15 cellular contexts compared by ENCODE assay signal in genomic region chr14:95575820-95576473, GRCh38. TPM values are rescaled to one million over a fixed set of nuclear protein-coding genes. Genes with fewer than 3 reads are reported as not detected.
DNase-seq lines count a peak whose midpoint lies in the region; ATAC-seq, FAIRE-seq and TF ChIP-seq lines count a peak whose summit lies in the region.
"Had no signal": no experiment of that assay in that cellular context is flagged by ENCODE, and none has a peak within 500 bp of the region (broad histone marks: within the 10 kb centered on the region; RNA-seq: fewer than 3 reads in every experiment).

No MANE protein-coding gene starts in this region.

- ATAC-seq in GM12878, result no peak; the same call in 2 of the 3 replicates
- ATAC-seq in GM21786 (IDR thresholded peaks at IDR 0.05; ENCODE audit: unreplicated experiment), result no peak
- ATAC-seq: CD8-positive, alpha-beta T cell had no signal

- no peak overlapping the region for H2BK12ac ChIP-seq in H9 (ENCODE audit: insufficient read length, low read depth, low read length)

- H3K27ac Mint-ChIP-seq in H9 (peak overlapping the region in 1 of 3 experiments; percentile 46; a peak in 3 of 7 replicates), type B pancreatic cell (no peak overlapping the region)
- H3K27ac Mint-ChIP-seq: CD8-positive, alpha-beta T cell had no signal

- no peak overlapping the region for H4K8ac ChIP-seq in H9 (replicated peaks; ENCODE audit: insufficient read length, low read depth, low read length)

- SMC1A ChIA-PET in GM12878 (lab: Charles Lee; ENCODE audit: uncharacterized antibody, unreplicated experiment), result interaction anchor here (0.8 to 1.4 kb wide), 7 partner anchors 9 to 198 kb away, joined by 3 to 5 read pairs (median 3); no protein-coding TSS in a partner anchor

- H2BK120ac ChIP-seq in H9 (ENCODE audit: low read depth, low read length, poor library complexity, severe bottlenecking), result no peak overlapping the region

- H3K23me2 ChIP-seq in H9 (ENCODE audit: insufficient read length, low read depth, low read length, poor library complexity, severe bottlenecking), result no peaks in the 10 kb centered on the region

- H3K36me3 ChIP-seq in GM12878 (ENCODE audit: control insufficient read depth in 2 of 2, insufficient read depth in 2 of 2, low read length in 1 of 2) (no peaks in the 10 kb centered on the region), iPS-20b (ENCODE audit: insufficient read depth, low read depth, low read length) (no peaks in the 10 kb centered on the region), MG63 (no peaks in the 10 kb centered on the region)
- H3K36me3 ChIP-seq: BE2C had no signal

- no peak overlapping the region for H3K4me2 ChIP-seq in H9 (ENCODE audit: insufficient read depth, insufficient read length, low read length)
- peak overlapping the region; percentile 95 for H3K4me2 ChIP-seq in GM12878 (ENCODE audit: control insufficient read depth, insufficient read depth)

- no peak overlapping the region for H3K14ac ChIP-seq in H9 (ENCODE audit: insufficient read depth, low read length)

- H2AFZ ChIP-seq in H9 (ENCODE audit: low read length) (no peak overlapping the region), GM12878 (ENCODE audit: control insufficient read depth, low read depth, low read length) (no peak overlapping the region)

- no peaks in the 10 kb centered on the region for H3K79me1 ChIP-seq in H9 (ENCODE audit: insufficient read depth, low read depth, low read length, poor library complexity, severe bottlenecking)

- no peak overlapping the region for H3K56ac ChIP-seq in H9 (ENCODE audit: insufficient read length, low read depth, low read length)

- H3K27ac ChIP-seq in H9 (ENCODE audit: insufficient read length, low read depth, low read length), result no peak overlapping the region
- H3K27ac ChIP-seq in GM12878 (ENCODE audit: control insufficient read depth, insufficient read depth), result no peak overlapping the region
- no peak overlapping the region for H3K27ac ChIP-seq in iPS-20b (ENCODE audit: low read length)

- no peak overlapping the region for H3K4ac ChIP-seq in H9 (ENCODE audit: low read depth, low read length)

- no peak for TF ChIP-seq RAD21 in GM12878 (IDR thresholded peaks at IDR 0.05; ENCODE audit: insufficient read depth, low read depth, low read length)

- no peak overlapping the region for H3T11ph ChIP-seq in H9 (ENCODE audit: low read length)

- H3K4me3 ChIP-seq in GM12878, result no peak overlapping the region
- peak overlapping the region; percentile 4; the same call in 1 of the 2 replicates for H3K4me3 ChIP-seq in iPS-20b (ENCODE audit: low read length)
- H3K4me3 ChIP-seq in MG63, result no peak overlapping the region

- H2BK15ac ChIP-seq in H9 (ENCODE audit: low read depth, low read length), result no peak overlapping the region

- no CpG with 5 or more reads among the region's 3 CpGs for WGBS in H9 (ENCODE audit: extremely low coverage, insufficient read length, low lambda C conversion rate)
- WGBS in GM12878 (ENCODE audit: insufficient coverage, insufficient replicate concordance, low lambda C conversion rate, missing lambda C conversion rate), result 24% methylated on average over 3 of the region's 3 CpGs

- H4K5ac ChIP-seq in H9 (ENCODE audit: insufficient read length, low read depth, low read length), result no peak overlapping the region

- no peaks in the 10 kb centered on the region for H3K79me2 ChIP-seq in H9 (ENCODE audit: insufficient read depth, low read length)
- H3K79me2 ChIP-seq in GM12878 (ENCODE audit: control insufficient read depth, insufficient read depth, low read length), result no peaks in the 10 kb centered on the region

- H4K20me1 ChIP-seq in H9 (ENCODE audit: control insufficient read depth, insufficient read depth, insufficient read length) (no peaks in the 10 kb centered on the region), GM12878 (ENCODE audit: control insufficient read depth, insufficient read depth) (no peaks in the 10 kb centered on the region)

- POLR2A ChIA-PET in GM12878 (lab: Charles Lee), result interaction anchor here (0.7 kb wide), 1 partner anchor 83 kb away, joined by 3 read pairs; no protein-coding TSS in a partner anchor

- CTCF ChIA-PET in GM12878 (lab: Yijun Ruan, JAX), result interaction anchor here (0.8 to 1.2 kb wide), 3 partner anchors 9 to 140 kb away, joined by 3 to 7 read pairs (median 3); no protein-coding TSS in a partner anchor

- H3K9ac ChIP-seq in H9 (ENCODE audit: extremely low read depth, insufficient read length, low read length), result no peak overlapping the region
- no peak overlapping the region for H3K9ac ChIP-seq in GM12878 (ENCODE audit: control insufficient read depth, insufficient read depth, low read length)
- no peak overlapping the region for H3K9ac ChIP-seq in iPS-20b (ENCODE audit: low read depth, low read length)

- H3K27me3 Mint-ChIP-seq in H9 (ENCODE audit: low read depth), result peaks cover 86% of the 10 kb centered on the region
- peaks cover 13% of the 10 kb centered on the region for H3K27me3 Mint-ChIP-seq in type B pancreatic cell

- H3K18ac ChIP-seq in H9 (ENCODE audit: insufficient read length, low read depth, low read length), result no peak overlapping the region

- TF ChIP-seq POLR2A in GM12878 (IDR thresholded peaks at IDR 0.05; ENCODE audit: low read depth, low read length), result no peak

- H3K27me3 ChIP-seq in H9 (ENCODE audit: insufficient read depth, low read length) (no peaks in the 10 kb centered on the region; the same call in 1 of the 2 replicates), GM12878 (replicated peaks in 1 of 2; ENCODE audit: control insufficient read depth in 2 of 2, insufficient read depth in 2 of 2, low read length in 1 of 2) (no peaks in the 10 kb centered on the region), iPS-20b (ENCODE audit: insufficient read depth, low read length) (peaks cover 15% of the 10 kb centered on the region; the same call in 1 of the 2 replicates), MG63 (no peaks in the 10 kb centered on the region)

- intact Hi-C loops in GM12878 (cut with micrococcal nuclease; ENCODE audit: unreplicated experiment), result no loop called here

- RAD21 ChIA-PET in GM12878 (lab: Charles Lee; ENCODE audit: unreplicated experiment), result interaction anchor here (1.0 to 1.1 kb wide), 2 partner anchors 14 to 108 kb away, joined by 3 read pairs; no protein-coding TSS in a partner anchor

- no peak for TF ChIP-seq EP300 in GM12878 (IDR thresholded peaks at IDR 0.05; ENCODE audit: borderline replicate concordance in 1 of 2, control insufficient read depth in 1 of 2, low read depth in 2 of 2, low read length in 2 of 2)

- in situ Hi-C loops in GM12878 (cut with MboI), result no loop called here

- no peak for FAIRE-seq in GM12878 (lab: Jason Lieb, UNC)
- FAIRE-seq: D721Med had no signal

- no peak overlapping the region for H2BK5ac ChIP-seq in H9 (ENCODE audit: insufficient read length, low read length)

- no peak overlapping the region for H2BK20ac ChIP-seq in H9 (ENCODE audit: low read depth, low read length, poor library complexity, severe bottlenecking)

- peaks cover 32 to 33% of the 10 kb centered on the region in 2 experiments for H3K4me1 Mint-ChIP-seq in H9
- H3K4me1 Mint-ChIP-seq in type B pancreatic cell (ENCODE audit: unreplicated experiment), result no peaks in the 10 kb centered on the region

- H3K23ac ChIP-seq in H9 (ENCODE audit: insufficient read length, low read depth, low read length), result no peak overlapping the region

- no peak for TF ChIP-seq CTCF in H9 (conservative IDR thresholded peaks at IDR 0.05)
- no peak for TF ChIP-seq CTCF in GM12878 (IDR thresholded peaks at IDR 0.05 in 2 of 3, conservative IDR thresholded peaks at IDR 0.05 in 1 of 3; ENCODE audit: control insufficient read depth in 2 of 3, extremely low read depth in 1 of 3, insufficient read depth in 1 of 3, low read depth in 3 of 3, low read length in 3 of 3)
- no peak for TF ChIP-seq CTCF in type B pancreatic cell (conservative IDR thresholded peaks at IDR 0.05)

- H3K9me3 Mint-ChIP-seq in H9 (peaks cover 0 to 2% of the 10 kb centered on the region in 2 experiments; a peak in 2 of 5 replicates), type B pancreatic cell (no peaks in the 10 kb centered on the region)
- H3K9me3 Mint-ChIP-seq: CD8-positive, alpha-beta T cell had no signal

- no peaks in the 10 kb centered on the region for H3K4me1 ChIP-seq in H9 (ENCODE audit: insufficient read depth, low read length)
- peaks cover 27% of the 10 kb centered on the region for H3K4me1 ChIP-seq in GM12878 (ENCODE audit: control insufficient read depth, insufficient read depth, low read length)
- H3K4me1 ChIP-seq in iPS-20b (ENCODE audit: insufficient read depth, low read length), result 0 out of 2 replicates have a peak, but pooled peaks cover 2% of the 10 kb centered on the region
- H3K4me1 ChIP-seq: BE2C had no signal

- H3K36me3 Mint-ChIP-seq in H9 (ENCODE audit: insufficient read depth in 1 of 3, low read depth in 3 of 3) (peaks cover 0 to 3% (median 0%) of the 10 kb centered on the region in 3 experiments; a peak in 1 of 7 replicates), type B pancreatic cell (no peaks in the 10 kb centered on the region)
- H3K36me3 Mint-ChIP-seq: CD8-positive, alpha-beta T cell had no signal

- H3K9me3 ChIP-seq in H9 (ENCODE audit: control insufficient read depth, low read depth, low read length) (no peaks in the 10 kb centered on the region), GM12878 (replicated peaks; ENCODE audit: control insufficient read depth, insufficient read depth, low read length) (no peaks in the 10 kb centered on the region; the same call in 2 of the 3 replicates), iPS-20b (ENCODE audit: insufficient read depth, low read depth, low read length) (no peaks in the 10 kb centered on the region), MG63 (no peaks in the 10 kb centered on the region)
- H3K9me3 ChIP-seq: BE2C had no signal

- peak; percentile 57 for DNase-seq in H9
- no peak for DNase-seq in GM12878 (ENCODE audit: low read depth, low spot score)
- DNase-seq in activated CD8-positive, alpha-beta memory T cell treated with anti-CD3 and anti-CD28 coated beads, Interleukin-2, amount 50 U/mL, for 4 hours, result no peak
- DNase-seq in MG63, result no peak
- no peak for DNase-seq in type B pancreatic cell (ENCODE audit: extremely low spot score, unreplicated experiment)
- DNase-seq: BE2C; CD8-positive, alpha-beta T cell; DND-41; MV-4-11; NCI-H1417 treated with DMSO at 0.1 percent for 48 hours; NCI-H2029 treated with DMSO at 0.1 percent for 48 hours; NCI-H510A treated with DMSO at 0.1 percent for 48 hours had no signal

- H2AK5ac ChIP-seq in H9 (ENCODE audit: insufficient read length, low read length), result no peak overlapping the region

- H3K4me3 Mint-ChIP-seq in H9, result no peak overlapping the region; a peak in 1 of 5 replicates
- H3K4me3 Mint-ChIP-seq in type B pancreatic cell, result no peak overlapping the region
- H3K4me3 Mint-ChIP-seq: CD8-positive, alpha-beta T cell had no signal

- no TSS peak for BruUV-seq in GM12878 (replicated peaks; lab: Mats Ljungman, UMichigan)

- H4K91ac ChIP-seq in H9 (ENCODE audit: insufficient read length, low read depth, low read length), result no peak overlapping the region

RNA-seq across cellular contexts. Expression of gene GLRX5, which starts 41.1 kb away (rescaled TPM):
- total RNA-seq in H9 (2021) (62.2 and 64.0 TPM in 2 replicates), GM12878 (2014; rRNA removed) (60.4 and 66.9 TPM in 2 replicates), GM12878 (2014; rRNA removed; fragmentation: Illumina TruSeq; extraction: Trizol) (57.9 and 58.5 TPM in 2 replicates), GM12878 (2021) (48.2 and 53.8 TPM in 2 replicates), type B pancreatic cell (ENCODE audit: low replicate concordance) (48.8 and 59.4 TPM in 2 replicates)
- total RNA-seq in GM12878 (2013; cell fraction: nucleolus; rRNA removed), result 4.1 and 4.4 TPM in 2 replicates
- polyA plus RNA-seq in GM12878 (2011; ENCODE audit: low read depth), result 38.1 TPM
- polyA plus RNA-seq in GM12878 (2011; rRNA removed) (60.9 and 71.4 TPM in 2 replicates), GM12878 (2014; fragmentation: Illumina TruSeq; extraction: Trizol) (71.2 and 82.5 TPM in 2 replicates), GM12878 (2014; fragmentation: Nextera tagmentation; extraction: Ambion mirVana) (10 to 100 TPM; 13.7 to 28.8 TPM), GM12878 (2014; rRNA removed) (53.0 and 56.8 TPM in 2 replicates), GM12878 (2016; fragmentation: Nextera tagmentation; extraction: Ambion mirVana) (100 to 1,000 TPM in 1 of 2 experiments, 10 to 100 TPM in 1; 12.8 to 139 TPM)
- polyA plus RNA-seq in GM12878 (2011; cell fraction: cytosol; rRNA removed), result 23.4 and 28.6 TPM in 2 replicates
- 11.2 and 13.0 TPM in 2 replicates for polyA plus RNA-seq in GM12878 (2011; cell fraction: nucleus; rRNA removed)
- 30.1 and 36.5 TPM in 2 replicates for polyA plus RNA-seq in GM12878 (2012)
- 13.3 and 15.7 TPM in 2 replicates for polyA minus RNA-seq in GM12878 (2011; rRNA and poly(A)+ RNA removed)
- polyA minus RNA-seq in GM12878 (2011; cell fraction: cytosol; rRNA and poly(A)+ RNA removed), result 8.0 and 9.5 TPM in 2 replicates
- 3.6 and 7.3 TPM in 2 replicates for polyA minus RNA-seq in GM12878 (2011; cell fraction: nucleus; rRNA and poly(A)+ RNA removed)
- 31.5 and 38.1 TPM in 2 replicates for total RNA-seq in MG63 (2014; rRNA removed; shearing (Covaris generic); ENCODE audit: low replicate concordance)

RNA-seq across cellular contexts. Expression of gene SYNE3, which starts 59.5 kb away (rescaled TPM):
- total RNA-seq in H9 (2021) (0.11 and 0.13 TPM in 2 replicates), GM12878 (2014; rRNA removed) (18.5 and 20.0 TPM in 2 replicates), GM12878 (2014; rRNA removed; fragmentation: Illumina TruSeq; extraction: Trizol) (16.2 and 16.7 TPM in 2 replicates), GM12878 (2021) (40.0 and 44.1 TPM in 2 replicates), type B pancreatic cell (ENCODE audit: low replicate concordance) (0.65 and 2.9 TPM in 2 replicates)
- 85.2 and 87.1 TPM in 2 replicates for total RNA-seq in GM12878 (2013; cell fraction: nucleolus; rRNA removed)
- 3.2 TPM for polyA plus RNA-seq in GM12878 (2011; ENCODE audit: low read depth)
- polyA plus RNA-seq in GM12878 (2011; rRNA removed) (9.2 and 13.7 TPM in 2 replicates), GM12878 (2014; fragmentation: Illumina TruSeq; extraction: Trizol) (11.4 and 12.9 TPM in 2 replicates), GM12878 (2014; fragmentation: Nextera tagmentation; extraction: Ambion mirVana) (1 to 10 TPM; 1.4 TPM), GM12878 (2014; rRNA removed) (16.3 and 17.2 TPM in 2 replicates), GM12878 (2016; fragmentation: Nextera tagmentation; extraction: Ambion mirVana) (10 to 100 TPM; 11.6 to 13.0 TPM)
- 8.8 and 9.1 TPM in 2 replicates for polyA plus RNA-seq in GM12878 (2011; cell fraction: cytosol; rRNA removed)
- polyA plus RNA-seq in GM12878 (2011; cell fraction: nucleus; rRNA removed), result 35.2 and 47.8 TPM in 2 replicates
- 5.3 and 5.8 TPM in 2 replicates for polyA plus RNA-seq in GM12878 (2012)
- 23.6 and 27.6 TPM in 2 replicates for polyA minus RNA-seq in GM12878 (2011; rRNA and poly(A)+ RNA removed)
- polyA minus RNA-seq in GM12878 (2011; cell fraction: cytosol; rRNA and poly(A)+ RNA removed), result 11.1 and 11.3 TPM in 2 replicates
- 21.9 and 38.7 TPM in 2 replicates for polyA minus RNA-seq in GM12878 (2011; cell fraction: nucleus; rRNA and poly(A)+ RNA removed)
- total RNA-seq in MG63 (2014; rRNA removed; shearing (Covaris generic); ENCODE audit: low replicate concordance), result 2.8 TPM in 2 replicates
